In genomic region chr20:32480361-32481199, GRCh38 we compare ENCODE assay signal across 12 cellular contexts.
A peak's percentile ranks its signal among the peaks of the same experiment; 100 is the strongest.
DNase-seq lines count a peak whose midpoint lies in the region; ATAC-seq and TF ChIP-seq lines count a peak whose summit lies in the region.
"Had no signal": no experiment of that assay in that cellular context is flagged by ENCODE, and none has a peak within 500 bp of the region (broad histone marks: within the 10 kb centered on the region; RNA-seq: fewer than 3 reads in every experiment).

No MANE protein-coding gene starts in this region.

- H2AFZ ChIP-seq in hepatocyte, result no peak overlapping the region

- no peak overlapping the region for H3K4me3 ChIP-seq in Caco-2 (ENCODE audit: low read depth, low read length)
- H3K4me3 ChIP-seq in hepatocyte, result no peak overlapping the region
- no peak overlapping the region for H3K4me3 ChIP-seq in A673 (ENCODE audit: low read depth, low read length, poor library complexity, severe bottlenecking)
- H3K4me3 ChIP-seq: MG63, SJSA1 had no signal

- intact Hi-C loops in Caco-2 (cut with micrococcal nuclease; ENCODE audit: unreplicated experiment) (no loop called here), A673 (cut with micrococcal nuclease; ENCODE audit: unreplicated experiment) (loop anchor here (5.0 kb wide), 1 partner anchor 203 kb away; the partner anchor contains the start of gene KIF3B)

- no peaks in the 10 kb centered on the region for H3K9me2 ChIP-seq in hepatocyte (replicated peaks; ENCODE audit: insufficient read depth)

- peaks cover 67% of the 10 kb centered on the region for H4K20me1 ChIP-seq in hepatocyte (ENCODE audit: insufficient read depth, poor library complexity, severe bottlenecking)

- H3K79me2 ChIP-seq in hepatocyte, result peaks cover 79% of the 10 kb centered on the region

- CTCF ChIA-PET in Caco-2 (lab: Charles Lee), result interaction anchor here (0.7 to 1.1 kb wide), 3 partner anchors 8 to 171 kb away, joined by 3 to 4 read pairs (median 4); no protein-coding TSS in a partner anchor
- CTCF ChIA-PET in A673 (lab: Charles Lee), result no interaction called here

- H3K36me3 ChIP-seq in Caco-2 (ENCODE audit: control insufficient read depth, insufficient read depth, low read length) (no peaks in the 10 kb centered on the region), hepatocyte (replicated peaks; ENCODE audit: insufficient read depth, low read depth) (no peaks in the 10 kb centered on the region), A673 (ENCODE audit: insufficient read depth, low read length, poor library complexity, severe bottlenecking) (no peaks in the 10 kb centered on the region)
- H3K36me3 ChIP-seq: MG63, SJSA1 had no signal

- peak in 1 of 2 experiments; percentile 41 for DNase-seq in Caco-2
- DNase-seq in amniotic epithelial cell (ENCODE audit: low read depth), result peak; percentile 69
- peak; percentile 62 for DNase-seq in hepatocyte (ENCODE audit: low spot score)
- DNase-seq in pons (ENCODE audit: low spot score), result peak; percentile 22
- DNase-seq in DMS153 (lab: John Stamatoyannopoulos, UW), result no peak
- no peak for DNase-seq in A673 (ENCODE audit: low spot score)
- DNase-seq: DMS53; MG63; stimulated activated CD4-positive, alpha-beta T cell treated with anti-CD3 and anti-CD28 coated beads, Interleukin-15, amount 100 ng/mL, for 24 hours had no signal

- no peaks in the 10 kb centered on the region for H3K27me3 ChIP-seq in Caco-2 (replicated peaks; ENCODE audit: control insufficient read depth, insufficient read depth, low read length)
- H3K27me3 ChIP-seq in hepatocyte, result no peaks in the 10 kb centered on the region
- no peaks in the 10 kb centered on the region for H3K27me3 ChIP-seq in A673 (replicated peaks; ENCODE audit: insufficient read depth, low read depth, low read length, poor library complexity)
- H3K27me3 ChIP-seq: MG63, SJSA1 had no signal

- no peaks in the 10 kb centered on the region for H3K9me3 Mint-ChIP-seq in Caco-2 (ENCODE audit: unreplicated experiment)

- H3K27me3 Mint-ChIP-seq in Caco-2 (ENCODE audit: insufficient read depth, unreplicated experiment), result no peaks in the 10 kb centered on the region

- ATAC-seq in GM21423 (IDR thresholded peaks at IDR 0.05; ENCODE audit: unreplicated experiment), result no peak
- no peak for ATAC-seq in HG02870 (IDR thresholded peaks at IDR 0.05; ENCODE audit: unreplicated experiment)

- H3K4me1 ChIP-seq in Caco-2, result peaks cover 63% of the 10 kb centered on the region
- peaks cover 66% of the 10 kb centered on the region for H3K4me1 ChIP-seq in hepatocyte (ENCODE audit: insufficient read depth)
- H3K4me1 ChIP-seq in A673 (ENCODE audit: insufficient read depth, low read length, poor library complexity, severe bottlenecking), result peaks cover 4% of the 10 kb centered on the region

- peak overlapping the region; percentile 80 for H3K27ac Mint-ChIP-seq in Caco-2 (ENCODE audit: unreplicated experiment)

- no peaks in the 10 kb centered on the region for H3K9me3 ChIP-seq in Caco-2
- H3K9me3 ChIP-seq in hepatocyte (ENCODE audit: low read depth), result no peaks in the 10 kb centered on the region
- H3K9me3 ChIP-seq in A673 (ENCODE audit: low read depth, low read length, poor library complexity, severe bottlenecking), result no peaks in the 10 kb centered on the region
- H3K9me3 ChIP-seq: MG63, SJSA1 had no signal

- BruUV-seq in Caco-2 (replicated peaks; lab: Mats Ljungman, UMichigan) (no TSS peak), A673 (replicated peaks; lab: Mats Ljungman, UMichigan) (no TSS peak)

- H3K27ac ChIP-seq in hepatocyte, result peak overlapping the region; percentile 96
- H3K27ac ChIP-seq in A673 (ENCODE audit: low read depth, low read length, poor library complexity, severe bottlenecking), result no peak overlapping the region
- H3K27ac ChIP-seq: SJSA1 had no signal

- WGBS in hepatocyte (ENCODE audit: low lambda C conversion rate, missing lambda C conversion rate), result 65% methylated on average over 12 of the region's 12 CpGs

- H3K36me3 Mint-ChIP-seq in Caco-2 (ENCODE audit: insufficient read depth, unreplicated experiment), result peaks cover 23% of the 10 kb centered on the region

- H3K4me3 Mint-ChIP-seq in Caco-2 (ENCODE audit: unreplicated experiment), result peak overlapping the region; percentile 93

- TF ChIP-seq CTCF in Caco-2 (IDR thresholded peaks at IDR 0.05; ENCODE audit: insufficient read depth in 1 of 2, low read depth in 1 of 2, low read length in 1 of 2, severe bottlenecking in 1 of 2, unreplicated experiment in 1 of 2) (no peak), hepatocyte (IDR thresholded peaks at IDR 0.05; ENCODE audit: poor library complexity) (no peak), A673 (conservative IDR thresholded peaks at IDR 0.05; ENCODE audit: low read depth, low read length) (no peak)

- peak overlapping the region; percentile 99 for H3K4me2 ChIP-seq in hepatocyte

- peaks cover 58% of the 10 kb centered on the region for H3K4me1 Mint-ChIP-seq in Caco-2 (ENCODE audit: low read depth, unreplicated experiment)

- POLR2A ChIA-PET in Caco-2 (lab: Charles Lee) (interaction anchor here (0.5 kb wide), 1 partner anchor 111 kb away, joined by 3 read pairs; no protein-coding TSS in a partner anchor), A673 (lab: Charles Lee; ENCODE audit: low non-redundant PET) (no interaction called here)

Comparison
In these comparisons a context has a peak if more than half of its experiments do, and no peak if none do; other contexts are left out.
1. DNase-seq: peak in amniotic epithelial cell (single experiment), hepatocyte (single experiment) and pons (single experiment); none in DMS153 (single experiment) and A673 (single experiment).